In genomic region chr4:184506527-184507121, GRCh38 we compare ENCODE assay signal across 9 cellular contexts. TPM values are rescaled to one million over a fixed set of nuclear protein-coding genes. Genes with fewer than 3 reads are reported as not detected.
DNase-seq lines count a peak whose midpoint lies in the region; ATAC-seq and TF ChIP-seq lines count a peak whose summit lies in the region.
"Had no signal": no experiment of that assay in that cellular context is flagged by ENCODE, and none has a peak within 500 bp of the region (broad histone marks: within the 10 kb centered on the region; RNA-seq: fewer than 3 reads in every experiment).

No MANE protein-coding gene starts in this region.

- H3K27ac ChIP-seq in right lobe of liver (no peak overlapping the region), coronary artery (no peak overlapping the region)
- H3K27ac ChIP-seq: SJCRH30 had no signal

- CTCF ChIA-PET in activated CD4-positive, alpha-beta memory T cell treated with anti-CD3 and anti-CD28 coated beads, Interleukin-2, amount 10 ng/mL, durations not matched to agents 7 days and 5 days (lab: Charles Lee): interaction anchor here (0.9 to 3.8 kb wide), 12 partner anchors 8 to 269 kb away, joined by 3 to 40 read pairs (median 4); no protein-coding TSS in a partner anchor

- H3K4me3 Mint-ChIP-seq in activated CD4-positive, alpha-beta memory T cell treated with anti-CD3 and anti-CD28 coated beads, Interleukin-2, amount 10 ng/mL, durations not matched to agents 7 days and 5 days: no peak overlapping the region

- no peaks in the 10 kb centered on the region for H3K9me3 ChIP-seq in right lobe of liver
- H3K9me3 ChIP-seq: SJCRH30 had no signal

- no peak for TF ChIP-seq CTCF in GM13976 (IDR thresholded peaks at IDR 0.05; ENCODE audit: borderline replicate concordance, control extremely low read depth, extremely low read depth, insufficient read depth, missing control alignments)
- TF ChIP-seq CTCF in right lobe of liver (IDR thresholded peaks at IDR 0.05): no peak
- TF ChIP-seq CTCF in coronary artery (IDR thresholded peaks at IDR 0.05): no peak

- DNase-seq in GM13976 (ENCODE audit: low spot score): peak; percentile 72
- DNase-seq in activated CD4-positive, alpha-beta memory T cell treated with anti-CD3 and anti-CD28 coated beads, Interleukin-2, amount 10 ng/mL, durations not matched to agents 7 days and 5 days: peak; percentile 47
- DNase-seq in right lobe of liver: no peak
- DNase-seq in NCI-H524 (lab: John Stamatoyannopoulos, UW): no peak
- DNase-seq in NCI-H1048 (lab: John Stamatoyannopoulos, UW): no peak
- no peak for DNase-seq in coronary artery (ENCODE audit: low spot score)

- H3K4me1 ChIP-seq in right lobe of liver: no peaks in the 10 kb centered on the region
- H3K4me1 ChIP-seq: SJCRH30 had no signal

- H3K9me3 Mint-ChIP-seq in activated CD4-positive, alpha-beta memory T cell treated with anti-CD3 and anti-CD28 coated beads, Interleukin-2, amount 10 ng/mL, durations not matched to agents 7 days and 5 days: peaks cover 10% of the 10 kb centered on the region

- no peaks in the 10 kb centered on the region for H3K27me3 ChIP-seq in right lobe of liver
- H3K27me3 ChIP-seq: SJCRH30 had no signal

- H3K27ac Mint-ChIP-seq in activated CD4-positive, alpha-beta memory T cell treated with anti-CD3 and anti-CD28 coated beads, Interleukin-2, amount 10 ng/mL, durations not matched to agents 7 days and 5 days: peak overlapping the region; percentile 50

- POLR2A ChIA-PET in activated CD4-positive, alpha-beta memory T cell treated with anti-CD3 and anti-CD28 coated beads, Interleukin-2, amount 10 ng/mL, durations not matched to agents 7 days and 5 days (lab: Charles Lee): interaction anchor here (0.8 to 2.4 kb wide), 6 partner anchors 23 to 143 kb away, joined by 3 to 15 read pairs (median 4); partner anchors contain the start of genes CASP3, IRF2 and PRIMPOL

- H3K36me3 ChIP-seq in right lobe of liver: no peaks in the 10 kb centered on the region
- H3K36me3 ChIP-seq: SJCRH30 had no signal

- intact Hi-C loops in right lobe of liver (cut with DNase I): no loop called here

- H3K27me3 Mint-ChIP-seq in activated CD4-positive, alpha-beta memory T cell treated with anti-CD3 and anti-CD28 coated beads, Interleukin-2, amount 10 ng/mL, durations not matched to agents 7 days and 5 days: no peaks in the 10 kb centered on the region

- WGBS in right lobe of liver (ENCODE audit: insufficient coverage, low coverage, low lambda C conversion rate, missing lambda C conversion rate): 51% methylated on average over 4 of the region's 7 CpGs

- no peak for TF ChIP-seq POLR2A in right lobe of liver (IDR thresholded peaks at IDR 0.05)

- H3K4me3 ChIP-seq in right lobe of liver: no peak overlapping the region
- H3K4me3 ChIP-seq in coronary artery: no peak overlapping the region
- H3K4me3 ChIP-seq: SJCRH30 had no signal

- peaks cover 41% of the 10 kb centered on the region for H3K4me1 Mint-ChIP-seq in activated CD4-positive, alpha-beta memory T cell treated with anti-CD3 and anti-CD28 coated beads, Interleukin-2, amount 10 ng/mL, durations not matched to agents 7 days and 5 days

- in situ Hi-C loops in GM13976 (cut with MboI; ENCODE audit: low sequenced_read_pairs, unreplicated experiment): no loop called here

- ATAC-seq in GM21423 (IDR thresholded peaks at IDR 0.05; ENCODE audit: unreplicated experiment) (peak; percentile 96), HG03520 (IDR thresholded peaks at IDR 0.05; ENCODE audit: unreplicated experiment) (peak; percentile 99), right lobe of liver (peak in 3 of 4 donors; percentile 30 to 41 (median 37))

- peaks cover 12% of the 10 kb centered on the region for H3K36me3 Mint-ChIP-seq in activated CD4-positive, alpha-beta memory T cell treated with anti-CD3 and anti-CD28 coated beads, Interleukin-2, amount 10 ng/mL, durations not matched to agents 7 days and 5 days (ENCODE audit: low read depth)

RNA-seq across cellular contexts. Expression of gene IRF2, which starts 32.3 kb away (rescaled TPM):
- total RNA-seq in activated CD4-positive, alpha-beta memory T cell treated with anti-CD3 and anti-CD28 coated beads, Interleukin-2, amount 10 ng/mL, durations not matched to agents 7 days and 5 days: 10 to 100 TPM; 77.2 to 78.5 TPM
- total RNA-seq in right lobe of liver: 10 to 100 TPM; 16.9 to 29.0 (median 21.3) TPM

Comparison
In these comparisons a context has a peak if more than half of its experiments do, and no peak if none do; other contexts are left out.
1. DNase-seq: peak in GM13976 (single experiment) and activated CD4-positive, alpha-beta memory T cell treated with anti-CD3 and anti-CD28 coated beads, Interleukin-2, amount 10 ng/mL, durations not matched to agents 7 days and 5 days (single experiment); none in right lobe of liver (0 of 3), NCI-H524 (0 of 2), NCI-H1048 (single experiment) and coronary artery (single experiment).
2. ATAC-seq: peak in every context shown above with its lines; median percentile 99 in HG03520; 96 in GM21423; 37 in right lobe of liver.